26 cellular contexts compared by ENCODE assay signal in genomic region chr22:19223617-19224016, GRCh38.
"Had no signal": no experiment of that assay in that cellular context is flagged by ENCODE, and none has a peak within 500 bp of the region (broad histone marks: within the 10 kb centered on the region; RNA-seq: fewer than 3 reads in every experiment).

No MANE protein-coding gene starts in this region.

- H3K27ac Mint-ChIP-seq: activated CD4-positive, alpha-beta memory T cell treated with anti-CD3 and anti-CD28 coated beads, Interleukin-2, amount 10 ng/mL, durations not matched to agents 7 days and 5 days; activated CD4-positive, alpha-beta T cell treated with anti-CD3 and anti-CD28 coated beads, Interleukin-2, amount 10 ng/mL, durations not matched to agents 7 days and 5 days; activated naive CD8-positive, alpha-beta T cell; activated T-cell treated with anti-CD3 and anti-CD28 coated beads, Interleukin-2, amount 50 U/mL, for 24 hours; activated T-cell treated with anti-CD3 and anti-CD28 coated beads, Interleukin-2, amount 50 U/mL, for 72 hours; WTC11 had no signal

- H3K36me3 Mint-ChIP-seq: activated naive CD8-positive, alpha-beta T cell had no signal

- ATAC-seq: activated T-cell treated with anti-CD3 and anti-CD28 coated beads, Interleukin-2, amount 50 U/mL, for 72 hours; esophagus mucosa; WTC11 had no signal

- H3K27me3 Mint-ChIP-seq: activated CD4-positive, alpha-beta memory T cell treated with anti-CD3 and anti-CD28 coated beads, Interleukin-2, amount 10 ng/mL, durations not matched to agents 7 days and 5 days; activated CD4-positive, alpha-beta T cell treated with anti-CD3 and anti-CD28 coated beads, Interleukin-2, amount 10 ng/mL, durations not matched to agents 7 days and 5 days; activated naive CD8-positive, alpha-beta T cell; activated T-cell treated with anti-CD3 and anti-CD28 coated beads, Interleukin-2, amount 50 U/mL, for 24 hours; central memory CD8-positive, alpha-beta T cell had no signal

- H3K4me1 Mint-ChIP-seq: activated CD4-positive, alpha-beta memory T cell treated with anti-CD3 and anti-CD28 coated beads, Interleukin-2, amount 10 ng/mL, durations not matched to agents 7 days and 5 days; activated CD4-positive, alpha-beta T cell treated with anti-CD3 and anti-CD28 coated beads, Interleukin-2, amount 10 ng/mL, durations not matched to agents 7 days and 5 days; central memory CD8-positive, alpha-beta T cell had no signal

- H3K27me3 ChIP-seq: brain microvascular endothelial cell had no signal

- H3K4me3 Mint-ChIP-seq: activated CD4-positive, alpha-beta memory T cell treated with anti-CD3 and anti-CD28 coated beads, Interleukin-2, amount 10 ng/mL, durations not matched to agents 7 days and 5 days; activated CD4-positive, alpha-beta T cell treated with anti-CD3 and anti-CD28 coated beads, Interleukin-2, amount 10 ng/mL, durations not matched to agents 7 days and 5 days; activated naive CD8-positive, alpha-beta T cell; activated T-cell treated with anti-CD3 and anti-CD28 coated beads, Interleukin-2, amount 50 U/mL, for 24 hours; activated T-cell treated with anti-CD3 and anti-CD28 coated beads, Interleukin-2, amount 50 U/mL, for 72 hours; central memory CD8-positive, alpha-beta T cell; WTC11 had no signal

- DNase-seq: activated CD4-positive, alpha-beta memory T cell treated with anti-CD3 and anti-CD28 coated beads, Interleukin-2, amount 10 ng/mL, durations not matched to agents 7 days and 5 days; activated CD4-positive, alpha-beta T cell treated with anti-CD3 and anti-CD28 coated beads for 1 hour; activated CD4-positive, alpha-beta T cell treated with anti-CD3 and anti-CD28 coated beads for 4 hours; activated CD4-positive, alpha-beta T cell treated with anti-CD3 and anti-CD28 coated beads, Interleukin-2, amount 10 ng/mL, durations not matched to agents 7 days and 5 days; activated CD4-positive, alpha-beta T cell treated with anti-CD3 and anti-CD28 coated beads, Interleukin-2, amount 50 U/mL, for 4 hours; activated CD8-positive, alpha-beta memory T cell treated with anti-CD3 and anti-CD28 coated beads, Interleukin-2, amount 50 U/mL, for 48 hours; activated effector memory CD4-positive, alpha-beta T cell treated with Interleukin-2 at 50 U/mL for 16 hours; activated gamma-delta T cell treated with Interleukin-2 at 50 U/mL for 16 hours; activated naive CD4-positive, alpha-beta T cell treated with anti-CD3 and anti-CD28 coated beads, Interleukin-2, amount 50 U/mL, for 16 hours; activated naive CD4-positive, alpha-beta T cell treated with Interleukin-2 at 50 U/mL for 16 hours; activated T-cell treated with anti-CD3 and anti-CD28 coated beads for 4 hours; activated T-cell treated with anti-CD3 and anti-CD28 coated beads, Interleukin-2, amount 50 U/mL, for 24 hours; activated T-cell treated with anti-CD3 and anti-CD28 coated beads, Interleukin-2, amount 50 U/mL, for 72 hours; amniotic stem cell; anterior cingulate cortex; brain microvascular endothelial cell; cortex of kidney; effector CD8-positive, alpha-beta T cell; foreskin fibroblast; head of caudate nucleus; hippocampal formation; T-helper 2 cell had no signal

- H3K9me3 Mint-ChIP-seq: activated CD4-positive, alpha-beta memory T cell treated with anti-CD3 and anti-CD28 coated beads, Interleukin-2, amount 10 ng/mL, durations not matched to agents 7 days and 5 days; activated CD4-positive, alpha-beta T cell treated with anti-CD3 and anti-CD28 coated beads, Interleukin-2, amount 10 ng/mL, durations not matched to agents 7 days and 5 days; activated T-cell treated with anti-CD3 and anti-CD28 coated beads, Interleukin-2, amount 50 U/mL, for 24 hours; activated T-cell treated with anti-CD3 and anti-CD28 coated beads, Interleukin-2, amount 50 U/mL, for 72 hours; central memory CD8-positive, alpha-beta T cell had no signal
